1 cellular context compared by ENCODE assay signal in genomic region chr4:20544645-20545044, GRCh38.
TF ChIP-seq lines count a peak whose summit lies in the region.

No MANE protein-coding gene starts in this region.

TF ChIP-seq in WTC11, 78 proteins besides CTCF, POLR2A, EP300 and RAD21 (continued from another document):
- no peak for TF ChIP-seq CBFB (CRISPR knock-in tag; IDR thresholded peaks at IDR 0.05; ENCODE audit: low read depth)
